Comparison of ENCODE assay signal across 8 cellular contexts in the genomic region with DNA sequence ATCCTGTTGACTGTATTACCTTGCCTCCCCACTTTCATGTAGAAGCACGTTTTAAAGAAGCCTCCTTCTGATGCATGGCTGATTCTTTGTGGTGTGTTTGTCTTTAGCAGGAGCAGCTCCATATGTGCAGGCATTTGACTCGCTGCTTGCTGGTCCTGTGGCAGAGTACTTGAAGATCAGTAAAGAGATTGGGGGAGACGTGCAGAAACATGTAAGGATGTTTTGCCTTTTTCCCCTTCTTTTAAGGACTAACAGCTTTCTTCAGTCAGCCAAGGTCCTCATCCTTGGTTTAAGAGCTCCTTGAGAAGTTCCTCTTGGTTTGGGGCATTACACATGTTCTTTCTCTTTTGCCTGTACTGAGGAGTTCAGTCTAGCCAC. TPM values are rescaled to one million over a fixed set of nuclear protein-coding genes. Genes with fewer than 3 reads are reported as not detected.
A peak's percentile ranks its signal among the peaks of the same experiment; 100 is the strongest.
DNase-seq lines count a peak whose midpoint lies in the region; ATAC-seq lines count a peak whose summit lies in the region.

No MANE protein-coding gene starts in this region.

- peak overlapping the region; percentile 84 for H3K27ac ChIP-seq in thymus (ENCODE audit: low read depth)

- ATAC-seq in activated T-cell treated with anti-CD3 and anti-CD28 coated beads, Interleukin-2, amount 50 U/mL, for 72 hours (replicated peaks in 1 of 2) = peak in 1 of 2 donors; percentile 35
- ATAC-seq in left ventricle myocardium superior (peak; percentile 23), HG03095 (IDR thresholded peaks at IDR 0.05; ENCODE audit: unreplicated experiment) (no peak)

- H3K27me3 ChIP-seq in thymus (ENCODE audit: control insufficient read depth, insufficient read depth) = no peaks in the 10 kb centered on the region

- H3K4me3 ChIP-seq in thymus (ENCODE audit: low read length) = no peak overlapping the region

- DNase-seq in activated T-cell treated with anti-CD3 and anti-CD28 coated beads, Interleukin-2, amount 50 U/mL, for 72 hours = no peak
- DNase-seq in activated T-cell treated with anti-CD3 and anti-CD28 coated beads for 4 hours = no peak
- no peak for DNase-seq in T-helper 2 cell treated with Interferon-gamma antibody and Interleukin-4, amounts not matched to agents 5 μg/mL and 100 μg/mL, for 36 hours (ENCODE audit: low spot score)
- no peak for DNase-seq in left ventricle myocardium superior
- no peak for DNase-seq in cerebellar cortex (ENCODE audit: low spot score)
- DNase-seq in Ammon's horn (ENCODE audit: low spot score) = no peak

- 2% methylated on average over 3 of the region's 3 CpGs for WGBS in thymus

- H3K27me3 Mint-ChIP-seq in activated T-cell treated with anti-CD3 and anti-CD28 coated beads, Interleukin-2, amount 50 U/mL, for 72 hours (ENCODE audit: low read depth) = no peaks in the 10 kb centered on the region
- H3K27me3 Mint-ChIP-seq in T-helper 2 cell treated with Interferon-gamma antibody and Interleukin-4, amounts not matched to agents 5 μg/mL and 100 μg/mL, for 36 hours (ENCODE audit: low read depth) = no peaks in the 10 kb centered on the region

- H3K36me3 Mint-ChIP-seq in activated T-cell treated with anti-CD3 and anti-CD28 coated beads, Interleukin-2, amount 50 U/mL, for 72 hours (ENCODE audit: insufficient read depth in 2 of 2) = peaks cover 8 to 40% of the 10 kb centered on the region in 2 donors
- H3K36me3 Mint-ChIP-seq in T-helper 2 cell treated with Interferon-gamma antibody and Interleukin-4, amounts not matched to agents 5 μg/mL and 100 μg/mL, for 36 hours (ENCODE audit: low read depth) = peaks cover 79% of the 10 kb centered on the region

- no peaks in the 10 kb centered on the region for H3K9me3 Mint-ChIP-seq in activated T-cell treated with anti-CD3 and anti-CD28 coated beads, Interleukin-2, amount 50 U/mL, for 72 hours
- H3K9me3 Mint-ChIP-seq in T-helper 2 cell treated with Interferon-gamma antibody and Interleukin-4, amounts not matched to agents 5 μg/mL and 100 μg/mL, for 36 hours = no peaks in the 10 kb centered on the region

- H3K36me3 ChIP-seq in thymus (ENCODE audit: control insufficient read depth, insufficient read depth) = peaks cover 40% of the 10 kb centered on the region

- peaks cover 88% of the 10 kb centered on the region for H3K4me1 Mint-ChIP-seq in activated T-cell treated with anti-CD3 and anti-CD28 coated beads, Interleukin-2, amount 50 U/mL, for 72 hours (ENCODE audit: low read depth)
- H3K4me1 Mint-ChIP-seq in T-helper 2 cell treated with Interferon-gamma antibody and Interleukin-4, amounts not matched to agents 5 μg/mL and 100 μg/mL, for 36 hours (ENCODE audit: low read depth) = peaks cover 71% of the 10 kb centered on the region

- H3K4me1 ChIP-seq in thymus (ENCODE audit: control insufficient read depth, insufficient read depth, low read length) = peaks cover 27% of the 10 kb centered on the region

- peak overlapping the region; percentile 54 to 76 for H3K4me3 Mint-ChIP-seq in activated T-cell treated with anti-CD3 and anti-CD28 coated beads, Interleukin-2, amount 50 U/mL, for 72 hours
- peak overlapping the region; percentile 77 for H3K4me3 Mint-ChIP-seq in T-helper 2 cell treated with Interferon-gamma antibody and Interleukin-4, amounts not matched to agents 5 μg/mL and 100 μg/mL, for 36 hours

- peak overlapping the region; percentile 97 for H3K27ac Mint-ChIP-seq in activated T-cell treated with anti-CD3 and anti-CD28 coated beads, Interleukin-2, amount 50 U/mL, for 72 hours
- H3K27ac Mint-ChIP-seq in T-helper 2 cell treated with Interferon-gamma antibody and Interleukin-4, amounts not matched to agents 5 μg/mL and 100 μg/mL, for 36 hours = peak overlapping the region; percentile 88

- intact Hi-C loops in left ventricle myocardium superior (cut with micrococcal nuclease) = no loop called here

- H3K9me3 ChIP-seq in thymus (ENCODE audit: control insufficient read depth) = no peaks in the 10 kb centered on the region

RNA-seq across cellular contexts. Expression of a gene that starts 19.4 kb away (rescaled TPM):
- total RNA-seq in activated T-cell treated with anti-CD3 and anti-CD28 coated beads, Interleukin-2, amount 50 U/mL, for 72 hours = 100 to 1,000 TPM; 401 to 411 TPM
- 69.1 TPM for total RNA-seq in left ventricle myocardium superior
- 202 TPM for polyA plus RNA-seq in thymus

RNA-seq across cellular contexts. Expression of a gene that starts 37.1 kb away (rescaled TPM):
- total RNA-seq in activated T-cell treated with anti-CD3 and anti-CD28 coated beads, Interleukin-2, amount 50 U/mL, for 72 hours = 10 to 100 TPM; 52.6 to 53.2 TPM
- total RNA-seq in left ventricle myocardium superior = 38.9 TPM
- polyA plus RNA-seq in thymus = 97.3 TPM
